12 cellular contexts compared by ENCODE assay signal in the genomic region with DNA sequence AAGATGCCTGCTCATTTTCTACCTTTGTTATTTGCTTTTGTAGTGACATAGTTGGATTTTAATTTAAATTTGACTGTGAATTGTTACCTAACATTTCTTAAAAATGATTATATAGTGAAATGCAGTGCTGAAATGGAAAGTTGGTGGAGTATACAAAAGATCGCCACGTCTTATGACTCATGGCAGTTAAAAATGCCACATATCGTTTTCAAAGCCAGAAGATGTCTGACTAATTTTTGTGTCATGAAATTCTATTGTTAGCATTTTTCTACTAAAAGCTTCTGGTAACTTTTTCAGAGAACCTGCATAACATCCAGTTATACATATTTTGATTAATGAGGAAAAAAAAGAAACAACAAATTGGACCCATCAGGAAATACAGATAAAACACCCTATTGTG. TPM values are rescaled to one million over a fixed set of nuclear protein-coding genes. Genes with fewer than 3 reads are reported as not detected.
DNase-seq lines count a peak whose midpoint lies in the region; ATAC-seq and TF ChIP-seq lines count a peak whose summit lies in the region.
"Had no signal": no experiment of that assay in that cellular context is flagged by ENCODE, and none has a peak within 500 bp of the region (broad histone marks: within the 10 kb centered on the region; RNA-seq: fewer than 3 reads in every experiment).

No MANE protein-coding gene starts in this region.

- no peaks in the 10 kb centered on the region for H3K9me3 Mint-ChIP-seq in chondrocyte (ENCODE audit: low read depth)
- no peaks in the 10 kb centered on the region for H3K9me3 Mint-ChIP-seq in osteocyte (ENCODE audit: unreplicated experiment)

- H3K36me3 Mint-ChIP-seq in chondrocyte (ENCODE audit: low read depth): no peaks in the 10 kb centered on the region
- H3K36me3 Mint-ChIP-seq in osteocyte (ENCODE audit: unreplicated experiment): peaks cover 2% of the 10 kb centered on the region

- POLR2A ChIA-PET in HEK293T (lab: Yijun Ruan, JAX): interaction anchor here (1.3 kb wide), 1 partner anchor 44 kb away, joined by 4 read pairs; a partner anchor contains a TSS

- CTCF ChIA-PET in HEK293T (lab: Yijun Ruan, JAX): no interaction called here

- H3K27me3 Mint-ChIP-seq in chondrocyte (ENCODE audit: low read depth): no peaks in the 10 kb centered on the region
- H3K27me3 Mint-ChIP-seq in osteocyte (ENCODE audit: unreplicated experiment): no peaks in the 10 kb centered on the region

- no peak for ATAC-seq in GM19324 (IDR thresholded peaks at IDR 0.05; ENCODE audit: low FRiP score, unreplicated experiment)
- ATAC-seq: lower lobe of right lung, right cardiac atrium had no signal

- TF ChIP-seq CTCF in chondrocyte (IDR thresholded peaks at IDR 0.05) (no peak), osteocyte (IDR thresholded peaks at IDR 0.05) (no peak)

- H3K27ac Mint-ChIP-seq in chondrocyte (ENCODE audit: unreplicated experiment) (peak overlapping the region; percentile 76), osteocyte (ENCODE audit: unreplicated experiment) (peak overlapping the region; percentile 58)

- DNase-seq in GM04504 (ENCODE audit: low read depth) (peak; percentile 46), MV-4-11 (lab: John Stamatoyannopoulos, UW) (peak; percentile 47), chondrocyte (ENCODE audit: low spot score) (no peak), osteocyte (ENCODE audit: extremely low spot score, unreplicated experiment) (no peak), HEK293T (ENCODE audit: extremely low spot score) (no peak), NCI-H2029 treated with DMSO at 0.1 percent for 48 hours (lab: John Stamatoyannopoulos, UW) (no peak), NCI-H1436 (lab: John Stamatoyannopoulos, UW) (no peak)
- DNase-seq: activated CD4-positive, CD25-positive, alpha-beta regulatory T cell treated with anti-CD3 and anti-CD28 coated beads, Interleukin-2, amount 50 U/mL, for 72 hours; amygdala; lower lobe of right lung had no signal

- H3K4me3 Mint-ChIP-seq in chondrocyte (ENCODE audit: unreplicated experiment) (no peak overlapping the region), osteocyte (ENCODE audit: unreplicated experiment) (peak overlapping the region; percentile 11)

- H3K4me1 Mint-ChIP-seq in chondrocyte (ENCODE audit: low read depth) (peaks cover 33% of the 10 kb centered on the region), osteocyte (ENCODE audit: unreplicated experiment) (peaks cover 25% of the 10 kb centered on the region)

TF ChIP-seq in HEK293T, 16 proteins besides CTCF, POLR2A, EP300 and RAD21:
- TF ChIP-seq CTBP1 (IDR thresholded peaks at IDR 0.05; ENCODE audit: borderline replicate concordance) (no peak), FOXK2 (IDR thresholded peaks at IDR 0.05) (no peak), SUZ12 (IDR thresholded peaks at IDR 0.05) (no peak), TARDBP (IDR thresholded peaks at IDR 0.05) (no peak), ELF4 (IDR thresholded peaks at IDR 0.05) (no peak), L3MBTL2 (conservative IDR thresholded peaks at IDR 0.05) (no peak), SP1 (IDR thresholded peaks at IDR 0.05) (no peak), NFRKB (IDR thresholded peaks at IDR 0.05) (no peak), FOXA1 (IDR thresholded peaks at IDR 0.05) (no peak), ZNF384 (IDR thresholded peaks at IDR 0.05) (no peak)

RNA-seq across cellular contexts. Expression of a gene that starts 20.6 kb away (rescaled TPM):
- total RNA-seq in chondrocyte (20.4 to 27.4 TPM (median 26.0 TPM) in 3 replicates), osteocyte (22.9 and 28.5 TPM in 2 replicates)

RNA-seq across cellular contexts. Expression of a gene that starts 44.0 kb away (rescaled TPM):
- total RNA-seq in chondrocyte (10.9 to 11.8 TPM (median 10.9 TPM) in 3 replicates), osteocyte (11.0 and 11.8 TPM in 2 replicates)

Comparison
In these comparisons a context has a peak if more than half of its experiments do, and no peak if none do; other contexts are left out.
1. DNase-seq: peak in GM04504 (single experiment) and MV-4-11 (single experiment); none in chondrocyte (single experiment), osteocyte (single experiment), HEK293T (single experiment), NCI-H2029 treated with DMSO at 0.1 percent for 48 hours (single experiment) and NCI-H1436 (single experiment).